In genomic region chr1:16872152-16873075, GRCh38 we compare ENCODE assay signal across 8 cellular contexts. TPM values are rescaled to one million over a fixed set of nuclear protein-coding genes. Genes with fewer than 3 reads are reported as not detected.
A peak's percentile ranks its signal among the peaks of the same experiment; 100 is the strongest.
DNase-seq lines count a peak whose midpoint lies in the region; ATAC-seq, FAIRE-seq and TF ChIP-seq lines count a peak whose summit lies in the region.
"Not testable (repeated sequence)": the region's sequence is repeated elsewhere in the genome, so short reads cannot be mapped to it uniquely, and the experiment has no call there.

No MANE protein-coding gene starts in this region.

- not testable (repeated sequence) for H3K4me3 ChIP-seq in GM12878; parathyroid adenoma (ENCODE audit: low read depth, low read length)
- H3K4me3 ChIP-seq in fibroblast of pulmonary artery (replicated peaks; ENCODE audit: low read depth, low read length) = peak overlapping the region; percentile 27
- peak overlapping the region in 2 of 3 experiments; percentile 31 to 32 for H3K4me3 ChIP-seq in keratinocyte (ENCODE audit: control insufficient read depth in 2 of 3, extremely low read depth in 1 of 3, insufficient read depth in 2 of 3, low read depth in 1 of 3, low read length in 3 of 3)

- not testable (repeated sequence) for H4K20me1 ChIP-seq in GM12878 (ENCODE audit: control insufficient read depth, insufficient read depth); keratinocyte (ENCODE audit: control insufficient read depth, extremely low read depth, insufficient read depth, low read length)

- not testable (repeated sequence) for H3K36me3 ChIP-seq in GM12878 (ENCODE audit: control insufficient read depth in 2 of 2, insufficient read depth in 2 of 2, low read length in 1 of 2); keratinocyte (ENCODE audit: control insufficient read depth in 2 of 2, extremely low read depth in 1 of 2, insufficient read depth in 2 of 2, low read length in 2 of 2); parathyroid adenoma (ENCODE audit: control insufficient read depth, insufficient read depth, low read length)

- ATAC-seq in CD4-positive, alpha-beta T cell (ENCODE audit: poor library complexity) = peak; percentile 57
- peak; percentile 85 to 86 for ATAC-seq in activated CD4-positive, CD25-positive, alpha-beta regulatory T cell treated with anti-CD3 and anti-CD28 coated beads, Interleukin-2, amount 50 U/mL, for 24 hours
- peak; percentile 51 for ATAC-seq in GM12878
- ATAC-seq in stimulated activated effector memory CD8-positive, alpha-beta T cell treated with anti-CD3 and anti-CD28 coated beads, Interleukin-12 subunit alpha, Interleukin-12 subunit beta, amount 100 ng/mL, for 72 hours = peak; percentile 86

- H3K9ac ChIP-seq in GM12878 (ENCODE audit: control insufficient read depth, insufficient read depth, low read length); keratinocyte (ENCODE audit: control insufficient read depth, extremely low read depth, insufficient read depth, low read length); parathyroid adenoma: not testable (repeated sequence)

- SMC1A ChIA-PET in GM12878 (lab: Charles Lee; ENCODE audit: uncharacterized antibody, unreplicated experiment) = not testable (repeated sequence)

- POLR2A ChIA-PET in CD4-positive, alpha-beta T cell (lab: Charles Lee); GM12878 (lab: Charles Lee): not testable (repeated sequence)

- CTCF ChIA-PET in CD4-positive, alpha-beta T cell (lab: Charles Lee); GM12878 (lab: Yijun Ruan, JAX): not testable (repeated sequence)

- DNase-seq in CD4-positive, alpha-beta T cell = peak in 4 of 10 experiments; percentile 19 to 38 (median 26)
- peak; percentile 66 for DNase-seq in HS-5 (ENCODE audit: low read depth)
- not testable (repeated sequence) for DNase-seq in GM12878 (ENCODE audit: low read depth, low spot score)
- DNase-seq in fibroblast of pulmonary artery (ENCODE audit: low read depth) = peak; percentile 66
- peak; percentile 100 for DNase-seq in keratinocyte (ENCODE audit: low read depth, low spot score)
- peak in 1 of 2 donors; percentile 63 for DNase-seq in stimulated activated effector memory CD8-positive, alpha-beta T cell treated with anti-CD3 and anti-CD28 coated beads, Interleukin-12 subunit alpha, Interleukin-12 subunit beta, amount 100 ng/mL, for 72 hours (ENCODE audit: low spot score in 2 of 2)

- H3K4me3 Mint-ChIP-seq in CD4-positive, alpha-beta T cell = peak overlapping the region; percentile 86
- peak overlapping the region; percentile 72 for H3K4me3 Mint-ChIP-seq in stimulated activated effector memory CD8-positive, alpha-beta T cell treated with anti-CD3 and anti-CD28 coated beads, Interleukin-12 subunit alpha, Interleukin-12 subunit beta, amount 100 ng/mL, for 72 hours

- not testable (repeated sequence) for H3K27me3 ChIP-seq in CD4-positive, alpha-beta T cell (ENCODE audit: control insufficient read depth, insufficient read depth, low read length); GM12878 (replicated peaks in 1 of 2; ENCODE audit: control insufficient read depth in 2 of 2, insufficient read depth in 2 of 2, low read length in 1 of 2); keratinocyte (ENCODE audit: control insufficient read depth, extremely low read depth, insufficient read depth, low read length); parathyroid adenoma (ENCODE audit: control insufficient read depth, insufficient read depth, low read length)

- WGBS in GM12878 (ENCODE audit: insufficient coverage, insufficient replicate concordance, low lambda C conversion rate, missing lambda C conversion rate) = 64% methylated on average over 56 of the region's 66 CpGs

- not testable (repeated sequence) for H3K79me2 ChIP-seq in GM12878 (ENCODE audit: control insufficient read depth, insufficient read depth, low read length); keratinocyte (ENCODE audit: control insufficient read depth, insufficient read depth, low read length); parathyroid adenoma

- H3K4me1 Mint-ChIP-seq in CD4-positive, alpha-beta T cell (ENCODE audit: low read depth) = peaks cover 11% of the 10 kb centered on the region
- H3K4me1 Mint-ChIP-seq in stimulated activated effector memory CD8-positive, alpha-beta T cell treated with anti-CD3 and anti-CD28 coated beads, Interleukin-12 subunit alpha, Interleukin-12 subunit beta, amount 100 ng/mL, for 72 hours = peaks cover 18% of the 10 kb centered on the region

- H3K9me3 ChIP-seq in CD4-positive, alpha-beta T cell (ENCODE audit: control insufficient read depth, low read length); GM12878 (replicated peaks; ENCODE audit: control insufficient read depth, insufficient read depth, low read length); keratinocyte (ENCODE audit: control insufficient read depth, low read depth, low read length); parathyroid adenoma (ENCODE audit: control insufficient read depth, low read length): not testable (repeated sequence)

- in situ Hi-C loops in GM12878 (cut with MboI) = not testable (repeated sequence)

- dilution Hi-C loops in keratinocyte (cut with MboI; ENCODE audit: extremely low pct_ligation_motif_present, low sequenced_read_pairs) = not testable (repeated sequence)

- not testable (repeated sequence) for TF ChIP-seq EP300 in GM12878 (IDR thresholded peaks at IDR 0.05; ENCODE audit: borderline replicate concordance in 1 of 2, control insufficient read depth in 1 of 2, low read depth in 2 of 2, low read length in 2 of 2)

- not testable (repeated sequence) for FAIRE-seq in GM12878 (lab: Jason Lieb, UNC)
- peak; percentile 62 for FAIRE-seq in keratinocyte (lab: Jason Lieb, UNC)

- TF ChIP-seq POLR2A in GM12878 (IDR thresholded peaks at IDR 0.05; ENCODE audit: low read depth, low read length) = not testable (repeated sequence)

- TF ChIP-seq CTCF in CD4-positive, alpha-beta T cell (IDR thresholded peaks at IDR 0.05); GM12878 (IDR thresholded peaks at IDR 0.05 in 2 of 3, conservative IDR thresholded peaks at IDR 0.05 in 1 of 3; ENCODE audit: control insufficient read depth in 2 of 3, extremely low read depth in 1 of 3, insufficient read depth in 1 of 3, low read depth in 3 of 3, low read length in 3 of 3); fibroblast of pulmonary artery (IDR thresholded peaks at IDR 0.05; ENCODE audit: low read length, missing control alignments); keratinocyte (optimal IDR thresholded peaks at IDR 0.05 in 1 of 3, IDR thresholded peaks at IDR 0.05 in 1 of 3, conservative IDR thresholded peaks at IDR 0.05 in 1 of 3; ENCODE audit: extremely low read depth in 1 of 3, insufficient read depth in 2 of 3, low read length in 3 of 3); parathyroid adenoma (IDR thresholded peaks at IDR 0.05): not testable (repeated sequence)

- not testable (repeated sequence) for H3K27ac ChIP-seq in CD4-positive, alpha-beta T cell (ENCODE audit: low read depth, low read length); GM12878 (ENCODE audit: control insufficient read depth, insufficient read depth); keratinocyte (ENCODE audit: control insufficient read depth, insufficient read depth, low read length); parathyroid adenoma

- H3K9me1 ChIP-seq in keratinocyte (ENCODE audit: control insufficient read depth, extremely low read depth, insufficient read depth, low read length) = not testable (repeated sequence)

- H3K9me3 Mint-ChIP-seq in CD4-positive, alpha-beta T cell; stimulated activated effector memory CD8-positive, alpha-beta T cell treated with anti-CD3 and anti-CD28 coated beads, Interleukin-12 subunit alpha, Interleukin-12 subunit beta, amount 100 ng/mL, for 72 hours: not testable (repeated sequence)

- TF ChIP-seq RAD21 in GM12878 (IDR thresholded peaks at IDR 0.05; ENCODE audit: insufficient read depth, low read depth, low read length) = not testable (repeated sequence)

- H3K36me3 Mint-ChIP-seq in CD4-positive, alpha-beta T cell (ENCODE audit: low read depth) = not testable (repeated sequence)
- H3K36me3 Mint-ChIP-seq in stimulated activated effector memory CD8-positive, alpha-beta T cell treated with anti-CD3 and anti-CD28 coated beads, Interleukin-12 subunit alpha, Interleukin-12 subunit beta, amount 100 ng/mL, for 72 hours = peaks cover 15% of the 10 kb centered on the region

- RAD21 ChIA-PET in GM12878 (lab: Charles Lee; ENCODE audit: unreplicated experiment) = not testable (repeated sequence)

- H3K4me1 ChIP-seq in GM12878 (ENCODE audit: control insufficient read depth, insufficient read depth, low read length); keratinocyte (ENCODE audit: control insufficient read depth, extremely low read depth, insufficient read depth, low read length); parathyroid adenoma: not testable (repeated sequence)

- not testable (repeated sequence) for H2AFZ ChIP-seq in GM12878 (ENCODE audit: control insufficient read depth, low read depth, low read length); keratinocyte (ENCODE audit: control insufficient read depth, low read length); parathyroid adenoma

- intact Hi-C loops in CD4-positive, alpha-beta T cell (cut with DNase I, micrococcal nuclease); GM12878 (cut with micrococcal nuclease; ENCODE audit: unreplicated experiment): not testable (repeated sequence)

- not testable (repeated sequence) for H3K4me2 ChIP-seq in GM12878 (ENCODE audit: control insufficient read depth, insufficient read depth)
- H3K4me2 ChIP-seq in keratinocyte (ENCODE audit: control insufficient read depth, extremely low read depth, insufficient read depth, low read depth, low read length) (peak overlapping the region; percentile 65), parathyroid adenoma (ENCODE audit: low read length) (peak overlapping the region; percentile 58)

- peaks cover 33% of the 10 kb centered on the region for H3K27me3 Mint-ChIP-seq in CD4-positive, alpha-beta T cell

- H3K27ac Mint-ChIP-seq in CD4-positive, alpha-beta T cell = peak overlapping the region; percentile 65
- H3K27ac Mint-ChIP-seq in stimulated activated effector memory CD8-positive, alpha-beta T cell treated with anti-CD3 and anti-CD28 coated beads, Interleukin-12 subunit alpha, Interleukin-12 subunit beta, amount 100 ng/mL, for 72 hours = peak overlapping the region; percentile 82

- BruUV-seq in GM12878 (replicated peaks; lab: Mats Ljungman, UMichigan) = not testable (repeated sequence)

RNA-seq across cellular contexts. Expression of gene RNU1-2, which starts 23.4 kb away (rescaled TPM):
- total RNA-seq in CD4-positive, alpha-beta T cell = 1,000 to 10,000 TPM; 4,982 to 5,937 TPM
- under 0.01 TPM in 2 replicates for total RNA-seq in GM12878 (2013; cell fraction: nucleolus; rRNA removed)
- total RNA-seq in GM12878 (2014; rRNA removed) (under 0.01 TPM in 2 replicates), GM12878 (2014; rRNA removed; fragmentation: Illumina TruSeq; extraction: Trizol) (20,946 and 25,634 TPM in 2 replicates), GM12878 (2021) (2,403 and 2,678 TPM in 2 replicates)
- not detected for polyA plus RNA-seq in GM12878 (2011; ENCODE audit: low read depth)
- polyA plus RNA-seq in GM12878 (2011; rRNA removed) (82.4 and 113 TPM in 2 replicates), GM12878 (2014; fragmentation: Illumina TruSeq; extraction: Trizol) (not detected in 2 replicates), GM12878 (2014; fragmentation: Nextera tagmentation; extraction: Ambion mirVana) (1 to 10 TPM; 4.5 to 4.9 TPM), GM12878 (2014; rRNA removed) (not detected in 2 replicates), GM12878 (2016; fragmentation: Nextera tagmentation; extraction: Ambion mirVana) (1 to 10 TPM; 2.6 to 3.6 TPM), keratinocyte (66.0 to 67.0 TPM in 2 of 3 replicates, not detected in the other)
- polyA plus RNA-seq in GM12878 (2011; cell fraction: cytosol; rRNA removed) = under 0.01 TPM in 1 of 2 replicates, not detected in the other
- polyA plus RNA-seq in GM12878 (2011; cell fraction: nucleus; rRNA removed) = under 0.01 TPM in 2 replicates
- 66.2 TPM in 1 of 2 replicates, not detected in the other for polyA plus RNA-seq in GM12878 (2012)
- polyA minus RNA-seq in GM12878 (2011; rRNA and poly(A)+ RNA removed) = under 0.01 and 12,429 TPM in 2 replicates
- polyA minus RNA-seq in GM12878 (2011; cell fraction: cytosol; rRNA and poly(A)+ RNA removed) = 90,580 and 95,504 TPM in 2 replicates
- 67,711 and 110,374 TPM in 2 replicates for polyA minus RNA-seq in GM12878 (2011; cell fraction: nucleus; rRNA and poly(A)+ RNA removed)
- not detected for polyA plus RNA-seq in keratinocyte (2011; ENCODE audit: low read depth)
- not detected in 2 replicates for polyA plus RNA-seq in keratinocyte (2011; cell fraction: cytosol; rRNA removed)
- polyA plus RNA-seq in keratinocyte (2011; cell fraction: nucleus; rRNA removed) = under 0.01 TPM in 2 replicates
- not detected in 2 replicates for polyA plus RNA-seq in keratinocyte (2012; ENCODE audit: low replicate concordance)
- polyA minus RNA-seq in keratinocyte = 13,175 to 24,724 TPM (median 16,252 TPM) in 3 replicates
- 39,283 TPM for polyA minus RNA-seq in keratinocyte (2011; cell fraction: cytosol; rRNA and poly(A)+ RNA removed)
- 15,420 and 21,721 TPM in 2 replicates for polyA minus RNA-seq in keratinocyte (2011; cell fraction: nucleus; rRNA and poly(A)+ RNA removed)

RNA-seq across cellular contexts. Expression of gene CROCC, which starts 49.3 kb away (rescaled TPM):
- total RNA-seq in CD4-positive, alpha-beta T cell = 10 to 100 TPM; 47.4 to 49.7 TPM
- total RNA-seq in GM12878 (2013; cell fraction: nucleolus; rRNA removed) = 9.3 and 12.0 TPM in 2 replicates
- total RNA-seq in GM12878 (2014; rRNA removed) (3.2 and 3.4 TPM in 2 replicates), GM12878 (2014; rRNA removed; fragmentation: Illumina TruSeq; extraction: Trizol) (1.8 and 1.9 TPM in 2 replicates), GM12878 (2021) (3.3 and 3.4 TPM in 2 replicates)
- polyA plus RNA-seq in GM12878 (2011; ENCODE audit: low read depth) = 2.2 TPM
- polyA plus RNA-seq in GM12878 (2011; rRNA removed) (1.4 and 2.7 TPM in 2 replicates), GM12878 (2014; fragmentation: Illumina TruSeq; extraction: Trizol) (1.0 and 3.0 TPM in 2 replicates), GM12878 (2014; fragmentation: Nextera tagmentation; extraction: Ambion mirVana) (under 1 TPM; 0.04 to 0.05 TPM), GM12878 (2014; rRNA removed) (5.0 and 5.5 TPM in 2 replicates), GM12878 (2016; fragmentation: Nextera tagmentation; extraction: Ambion mirVana) (under 1 TPM; 0.82 to 0.84 TPM), keratinocyte (5.4 to 11.0 TPM (median 8.2 TPM) in 3 replicates)
- 2.1 and 3.4 TPM in 2 replicates for polyA plus RNA-seq in GM12878 (2011; cell fraction: cytosol; rRNA removed)
- 21.7 and 22.1 TPM in 2 replicates for polyA plus RNA-seq in GM12878 (2011; cell fraction: nucleus; rRNA removed)
- 3.6 and 6.5 TPM in 2 replicates for polyA plus RNA-seq in GM12878 (2012)
- polyA minus RNA-seq in GM12878 (2011; rRNA and poly(A)+ RNA removed) = 3.1 and 5.0 TPM in 2 replicates
- 0.52 and 0.53 TPM in 2 replicates for polyA minus RNA-seq in GM12878 (2011; cell fraction: cytosol; rRNA and poly(A)+ RNA removed)
- polyA minus RNA-seq in GM12878 (2011; cell fraction: nucleus; rRNA and poly(A)+ RNA removed) = 4.2 and 6.5 TPM in 2 replicates
- 7.1 TPM for polyA plus RNA-seq in keratinocyte (2011; ENCODE audit: low read depth)
- polyA plus RNA-seq in keratinocyte (2011; cell fraction: cytosol; rRNA removed) = 0.84 and 2.6 TPM in 2 replicates
- 32.9 and 42.0 TPM in 2 replicates for polyA plus RNA-seq in keratinocyte (2011; cell fraction: nucleus; rRNA removed)
- 3.3 and 7.4 TPM in 2 replicates for polyA plus RNA-seq in keratinocyte (2012; ENCODE audit: low replicate concordance)
- polyA minus RNA-seq in keratinocyte = 3.1 to 10.6 TPM (median 7.5 TPM) in 3 replicates
- 7.3 TPM for polyA minus RNA-seq in keratinocyte (2011; cell fraction: cytosol; rRNA and poly(A)+ RNA removed)
- 13.4 and 13.8 TPM in 2 replicates for polyA minus RNA-seq in keratinocyte (2011; cell fraction: nucleus; rRNA and poly(A)+ RNA removed)
